1 cellular context compared by ENCODE assay signal in genomic region chr4:109389367-109390118, GRCh38.
TF ChIP-seq lines count a peak whose summit lies in the region.

No MANE protein-coding gene starts in this region.

TF ChIP-seq in K562, 482 proteins besides CTCF, POLR2A, EP300 and RAD21 (continued from another document):
- TF ChIP-seq ZMIZ1 (IDR thresholded peaks at IDR 0.05; ENCODE audit: low read depth in 2 of 2, low read length in 2 of 2) (no peak), TAL1 (IDR thresholded peaks at IDR 0.05) (no peak), RB1 (IDR thresholded peaks at IDR 0.05; ENCODE audit: low read depth) (no peak), POLR2G (IDR thresholded peaks at IDR 0.05; ENCODE audit: low read depth, low read length) (no peak), SMAD3 (CRISPR knock-in tag; conservative IDR thresholded peaks at IDR 0.05) (no peak), ZNF146 (CRISPR knock-in tag; IDR thresholded peaks at IDR 0.05; ENCODE audit: unreplicated experiment) (no peak), ZNF224 (CRISPR knock-in tag; IDR thresholded peaks at IDR 0.05) (no peak), FIP1L1 (IDR thresholded peaks at IDR 0.05; ENCODE audit: low read depth, low read length, poor library complexity, severe bottlenecking) (no peak), SREBF1 (IDR thresholded peaks at IDR 0.05; ENCODE audit: borderline replicate concordance, low read depth, low read length) (no peak), KAT8 (IDR thresholded peaks at IDR 0.05; ENCODE audit: low read depth) (no peak), POLR2AphosphoS5 (IDR thresholded peaks at IDR 0.05; ENCODE audit: control insufficient read depth, insufficient read depth, low read depth, low read length) (no peak)
TF ChIP-seq in K562: peak in this region for 0.
